In genomic region chr12:6362383-6362782, GRCh38 we compare ENCODE assay signal across 12 cellular contexts. TPM values are rescaled to one million over a fixed set of nuclear protein-coding genes. Genes with fewer than 3 reads are reported as not detected.
A peak's percentile ranks its signal among the peaks of the same experiment; 100 is the strongest.
DNase-seq lines count a peak whose midpoint lies in the region; ATAC-seq, FAIRE-seq and TF ChIP-seq lines count a peak whose summit lies in the region.
"Had no signal": no experiment of that assay in that cellular context is flagged by ENCODE, and none has a peak within 500 bp of the region (broad histone marks: within the 10 kb centered on the region; RNA-seq: fewer than 3 reads in every experiment).

No MANE protein-coding gene starts in this region.

- H3K27me3 ChIP-seq in HepG2 (ENCODE audit: control insufficient read depth in 1 of 2, insufficient read depth in 2 of 2, low read length in 2 of 2), result no peaks in the 10 kb centered on the region
- H3K27me3 ChIP-seq in tibial nerve, result no peaks in the 10 kb centered on the region
- H3K27me3 ChIP-seq: brain microvascular endothelial cell had no signal

- H3K27ac ChIP-seq in HepG2 (ENCODE audit: extremely low read length, insufficient read depth, low read length), result no peak overlapping the region
- H3K27ac ChIP-seq in tibial nerve, result peak overlapping the region in 3 of 4 donors; percentile 90 to 95 (median 91)
- H3K27ac ChIP-seq: brain microvascular endothelial cell had no signal

- no peaks in the 10 kb centered on the region for H3K36me3 Mint-ChIP-seq in activated T-cell treated with anti-CD3 and anti-CD28 coated beads, Interleukin-2, amount 50 U/mL, for 4 hours (ENCODE audit: insufficient read depth)
- no peaks in the 10 kb centered on the region for H3K36me3 Mint-ChIP-seq in T-helper 17 cell (ENCODE audit: low read depth)
- H3K36me3 Mint-ChIP-seq: stimulated activated naive B cell treated with anti-CD40 and anti-IgM and Interleukin-4, amounts not matched to agents 10 μg/mL and 1 μg/mL and 100 μg/mL, for 72 hours had no signal

- POLR2A ChIA-PET in HepG2 (lab: Yijun Ruan, JAX), result interaction anchor here (1.1 to 3.8 kb wide), 8 partner anchors 10 to 68 kb away, joined by 3 to 220 read pairs (median 20); partner anchors contain the start of genes LTBR, SCNN1A and TNFRSF1A

- TF ChIP-seq CTCF in HepG2 (CRISPR knock-in tag; IDR thresholded peaks at IDR 0.05), result no peak
- no peak for TF ChIP-seq CTCF in tibial nerve (IDR thresholded peaks at IDR 0.05)

- peak overlapping the region; percentile 52 for H3K4me3 Mint-ChIP-seq in activated T-cell treated with anti-CD3 and anti-CD28 coated beads, Interleukin-2, amount 50 U/mL, for 4 hours
- peak overlapping the region; percentile 78 for H3K4me3 Mint-ChIP-seq in T-helper 17 cell
- H3K4me3 Mint-ChIP-seq: nephron progenitor cell; stimulated activated naive B cell treated with anti-CD40 and anti-IgM and Interleukin-4, amounts not matched to agents 10 μg/mL and 1 μg/mL and 100 μg/mL, for 72 hours had no signal

- H3K27ac Mint-ChIP-seq in T-helper 17 cell, result no peak overlapping the region
- H3K27ac Mint-ChIP-seq: nephron progenitor cell; stimulated activated naive B cell treated with anti-CD40 and anti-IgM and Interleukin-4, amounts not matched to agents 10 μg/mL and 1 μg/mL and 100 μg/mL, for 72 hours had no signal

- 0 out of 2 replicates have a peak overlapping the region, but pooled peaks have one; percentile 2 for H3K9ac ChIP-seq in HepG2 (ENCODE audit: insufficient read depth, low read depth, low read length)

- H3K36me3 ChIP-seq in HepG2 (replicated peaks in 1 of 2; ENCODE audit: control insufficient read depth in 1 of 2, insufficient read depth in 2 of 2, low read length in 2 of 2) (no peaks in the 10 kb centered on the region), tibial nerve (no peaks in the 10 kb centered on the region)
- H3K36me3 ChIP-seq: brain microvascular endothelial cell had no signal

- no peak overlapping the region for H3K4me2 ChIP-seq in HepG2 (ENCODE audit: low read depth, low read length)

- no peak for ATAC-seq in activated T-cell treated with anti-CD3 and anti-CD28 coated beads, Interleukin-2, amount 50 U/mL, for 4 hours
- ATAC-seq in T-helper 17 cell (no peak), HepG2 (no peak), HG03469 (IDR thresholded peaks at IDR 0.05; ENCODE audit: unreplicated experiment) (no peak)

- DNase-seq in activated T-cell treated with anti-CD3 and anti-CD28 coated beads, Interleukin-2, amount 50 U/mL, for 4 hours, result no peak
- no peak for DNase-seq in activated T-cell treated with anti-CD3 and anti-CD28 coated beads, Interleukin-2, amount 50 U/mL, for 1 hour
- DNase-seq in T-helper 17 cell (no peak), HepG2 (ENCODE audit: low spot score) (no peak), tibial nerve (ENCODE audit: low spot score in 2 of 2) (no peak), HT-29 (ENCODE audit: low spot score) (no peak)
- no peak for DNase-seq in activated CD4-positive, CD25-positive, alpha-beta regulatory T cell treated with anti-CD3 and anti-CD28 coated beads, Interleukin-2, amount 50 U/mL, for 72 hours
- DNase-seq: brain microvascular endothelial cell; NCI-H2029; nephron progenitor cell; stimulated activated naive B cell treated with anti-CD40 and anti-IgM and Interleukin-4, amounts not matched to agents 10 μg/mL and 1 μg/mL and 100 μg/mL, for 72 hours had no signal

- WGBS in HepG2 (ENCODE audit: low lambda C conversion rate), result 96% methylated on average over 3 of the region's 3 CpGs
- 68 to 70% methylated on average over 3 of the region's 3 CpGs for WGBS in tibial nerve, 2 donors

- in situ Hi-C loops in HepG2 (cut with HindIII; ENCODE audit: extremely low pct_ligation_motif_present, low pct_unique_long_range_greater_than_20kb), result no loop called here

- TF ChIP-seq EP300 in HepG2 (IDR thresholded peaks at IDR 0.05; ENCODE audit: low read depth in 2 of 2, low read length in 2 of 2) (no peak), HepG2 (CRISPR knock-in tag; IDR thresholded peaks at IDR 0.05; ENCODE audit: borderline replicate concordance) (no peak), tibial nerve (IDR thresholded peaks at IDR 0.05) (no peak)

- peaks cover 29% of the 10 kb centered on the region for H3K4me1 Mint-ChIP-seq in activated T-cell treated with anti-CD3 and anti-CD28 coated beads, Interleukin-2, amount 50 U/mL, for 4 hours (ENCODE audit: low read depth)
- peaks cover 19% of the 10 kb centered on the region for H3K4me1 Mint-ChIP-seq in T-helper 17 cell

- H3K4me3 ChIP-seq in HepG2 (replicated peaks in 1 of 3; ENCODE audit: insufficient read depth in 1 of 3, low read depth in 2 of 3, low read length in 3 of 3) (no peak overlapping the region), tibial nerve (no peak overlapping the region)

- no peaks in the 10 kb centered on the region for H3K79me2 ChIP-seq in HepG2 (ENCODE audit: insufficient read depth, low read length)

- H3K9me3 ChIP-seq in T-helper 17 cell (ENCODE audit: control insufficient read depth, low read length, poor library complexity, severe bottlenecking) (no peaks in the 10 kb centered on the region), HepG2 (ENCODE audit: low read length) (no peaks in the 10 kb centered on the region), tibial nerve (no peaks in the 10 kb centered on the region)

- H3K4me1 ChIP-seq in HepG2 (ENCODE audit: insufficient read depth, low read length) (peaks cover 47% of the 10 kb centered on the region), tibial nerve (peaks cover 0 to 35% (median 8%) of the 10 kb centered on the region in 4 donors)

- no peaks in the 10 kb centered on the region for H3K9me3 Mint-ChIP-seq in activated T-cell treated with anti-CD3 and anti-CD28 coated beads, Interleukin-2, amount 50 U/mL, for 4 hours
- H3K9me3 Mint-ChIP-seq: nephron progenitor cell; stimulated activated naive B cell treated with anti-CD40 and anti-IgM and Interleukin-4, amounts not matched to agents 10 μg/mL and 1 μg/mL and 100 μg/mL, for 72 hours had no signal

- H3K27me3 Mint-ChIP-seq in activated T-cell treated with anti-CD3 and anti-CD28 coated beads, Interleukin-2, amount 50 U/mL, for 4 hours (ENCODE audit: low read depth), result no peaks in the 10 kb centered on the region
- no peaks in the 10 kb centered on the region for H3K27me3 Mint-ChIP-seq in T-helper 17 cell

- no peaks in the 10 kb centered on the region for H4K20me1 ChIP-seq in HepG2 (ENCODE audit: insufficient read depth, low read length)

- intact Hi-C loops in HepG2 (cut with micrococcal nuclease; ENCODE audit: unreplicated experiment), result no loop called here

- no TSS peak for BruUV-seq in HepG2 (replicated peaks; lab: Mats Ljungman, UMichigan)

- no peak for TF ChIP-seq RAD21 in HepG2 (CRISPR knock-in tag; IDR thresholded peaks at IDR 0.05)

- TF ChIP-seq POLR2A in HepG2 (IDR thresholded peaks at IDR 0.05; ENCODE audit: insufficient read depth in 1 of 2, low read depth in 2 of 2, low read length in 2 of 2), result no peak
- TF ChIP-seq POLR2A in tibial nerve (IDR thresholded peaks at IDR 0.05), result no peak

- no peak overlapping the region for H2AFZ ChIP-seq in HepG2 (ENCODE audit: low read length)

- CTCF ChIA-PET in HepG2 (lab: Yijun Ruan, JAX; ENCODE audit: low intra/inter-chr PET ratio, low total read pairs), result no interaction called here

- FAIRE-seq in HepG2 (lab: Jason Lieb, UNC), result no peak

RNA-seq across cellular contexts. Expression of gene SCNN1A, which starts 13.0 kb away (rescaled TPM):
- total RNA-seq in activated T-cell treated with anti-CD3 and anti-CD28 coated beads, Interleukin-2, amount 50 U/mL, for 4 hours, result under 1 TPM; 0.05 to 0.84 (median 0.15) TPM
- total RNA-seq in T-helper 17 cell, result 1 to 10 TPM; 2.1 to 2.8 TPM
- 0.63 and 1.5 TPM in 2 replicates for total RNA-seq in HepG2 (2016; rRNA removed; fragmentation: Illumina TruSeq; extraction: Trizol)
- total RNA-seq in HepG2 (2016; cell fraction: cytosol; rRNA removed; fragmentation: Illumina TruSeq; extraction: Trizol; ENCODE audit: low read depth), result 0.71 and 1.2 TPM in 2 replicates
- 0.71 and 1.6 TPM in 2 replicates for total RNA-seq in HepG2 (2016; cell fraction: insoluble cytoplasmic fraction; rRNA removed; fragmentation: Illumina TruSeq; extraction: Trizol)
- 0.72 and 0.87 TPM in 2 replicates for total RNA-seq in HepG2 (2016; cell fraction: membrane; rRNA removed; fragmentation: Illumina TruSeq; extraction: Trizol)
- 1.8 and 5.0 TPM in 2 replicates for total RNA-seq in HepG2 (2016; cell fraction: nucleus; rRNA removed; fragmentation: Illumina TruSeq; extraction: Trizol)
- 14.6 and 32.8 TPM in 2 replicates for polyA plus RNA-seq in HepG2 (2011; rRNA removed)
- 6.1 and 12.5 TPM in 2 replicates for polyA plus RNA-seq in HepG2 (2011; cell fraction: cytosol; rRNA removed)
- polyA plus RNA-seq in HepG2 (2011; cell fraction: nucleus; rRNA removed), result 24.9 and 39.4 TPM in 2 replicates
- polyA plus RNA-seq in HepG2 (2012), result 17.5 and 19.3 TPM in 2 replicates
- polyA plus RNA-seq in HepG2 (2016; cell fraction: cytosol; fragmentation: Illumina TruSeq; extraction: Trizol; ENCODE audit: low read depth), result 0.22 and 0.41 TPM in 2 replicates
- polyA plus RNA-seq in HepG2 (2016; cell fraction: insoluble cytoplasmic fraction; fragmentation: Illumina TruSeq; extraction: Trizol; ENCODE audit: low read depth), result 1.0 and 1.6 TPM in 2 replicates
- 0.66 and 1.1 TPM in 2 replicates for polyA plus RNA-seq in HepG2 (2016; cell fraction: membrane; fragmentation: Illumina TruSeq; extraction: Trizol; ENCODE audit: low read depth)
- polyA plus RNA-seq in HepG2 (2016; cell fraction: nucleus; fragmentation: Illumina TruSeq; extraction: Trizol; ENCODE audit: insufficient read depth, low read depth), result 4.0 and 5.1 TPM in 2 replicates
- 9.5 and 30.0 TPM in 2 replicates for polyA minus RNA-seq in HepG2 (2011; rRNA and poly(A)+ RNA removed; ENCODE audit: low replicate concordance)
- 5.9 and 14.3 TPM in 2 replicates for polyA minus RNA-seq in HepG2 (2011; cell fraction: cytosol; rRNA and poly(A)+ RNA removed)
- 10.9 and 24.2 TPM in 2 replicates for polyA minus RNA-seq in HepG2 (2011; cell fraction: nucleus; rRNA and poly(A)+ RNA removed)
- 10 to 100 TPM; 15.9 to 46.5 (median 18.8) TPM for total RNA-seq in tibial nerve
- 161 and 221 TPM in 2 replicates for total RNA-seq in HT-29 (2014; rRNA removed; shearing (Covaris generic))

RNA-seq across cellular contexts. Expression of gene TNFRSF1A, which starts 20.5 kb away (rescaled TPM):
- 10 to 100 TPM; 28.0 to 34.5 (median 33.0) TPM for total RNA-seq in activated T-cell treated with anti-CD3 and anti-CD28 coated beads, Interleukin-2, amount 50 U/mL, for 4 hours
- 10 to 100 TPM; 22.4 to 23.0 TPM for total RNA-seq in T-helper 17 cell
- total RNA-seq in HepG2 (2016; rRNA removed; fragmentation: Illumina TruSeq; extraction: Trizol), result 21.9 and 41.5 TPM in 2 replicates
- total RNA-seq in HepG2 (2016; cell fraction: cytosol; rRNA removed; fragmentation: Illumina TruSeq; extraction: Trizol; ENCODE audit: low read depth), result 16.3 and 18.0 TPM in 2 replicates
- total RNA-seq in HepG2 (2016; cell fraction: insoluble cytoplasmic fraction; rRNA removed; fragmentation: Illumina TruSeq; extraction: Trizol), result 28.8 and 36.5 TPM in 2 replicates
- total RNA-seq in HepG2 (2016; cell fraction: membrane; rRNA removed; fragmentation: Illumina TruSeq; extraction: Trizol), result 19.8 and 22.3 TPM in 2 replicates
- 36.8 and 40.7 TPM in 2 replicates for total RNA-seq in HepG2 (2016; cell fraction: nucleus; rRNA removed; fragmentation: Illumina TruSeq; extraction: Trizol)
- 41.4 and 61.2 TPM in 2 replicates for polyA plus RNA-seq in HepG2 (2011; rRNA removed)
- 53.0 and 53.4 TPM in 2 replicates for polyA plus RNA-seq in HepG2 (2011; cell fraction: cytosol; rRNA removed)
- 67.2 and 67.4 TPM in 2 replicates for polyA plus RNA-seq in HepG2 (2011; cell fraction: nucleus; rRNA removed)
- polyA plus RNA-seq in HepG2 (2012), result 40.9 and 56.2 TPM in 2 replicates
- polyA plus RNA-seq in HepG2 (2016; cell fraction: cytosol; fragmentation: Illumina TruSeq; extraction: Trizol; ENCODE audit: low read depth), result 5.2 and 6.8 TPM in 2 replicates
- polyA plus RNA-seq in HepG2 (2016; cell fraction: insoluble cytoplasmic fraction; fragmentation: Illumina TruSeq; extraction: Trizol; ENCODE audit: low read depth), result 31.8 and 38.4 TPM in 2 replicates
- polyA plus RNA-seq in HepG2 (2016; cell fraction: membrane; fragmentation: Illumina TruSeq; extraction: Trizol; ENCODE audit: low read depth), result 14.3 and 15.5 TPM in 2 replicates
- 75.7 and 99.5 TPM in 2 replicates for polyA plus RNA-seq in HepG2 (2016; cell fraction: nucleus; fragmentation: Illumina TruSeq; extraction: Trizol; ENCODE audit: insufficient read depth, low read depth)
- polyA minus RNA-seq in HepG2 (2011; rRNA and poly(A)+ RNA removed; ENCODE audit: low replicate concordance), result 88.8 and 131 TPM in 2 replicates
- polyA minus RNA-seq in HepG2 (2011; cell fraction: cytosol; rRNA and poly(A)+ RNA removed), result 52.9 and 68.3 TPM in 2 replicates
- 54.3 and 80.4 TPM in 2 replicates for polyA minus RNA-seq in HepG2 (2011; cell fraction: nucleus; rRNA and poly(A)+ RNA removed)
- 100 to 1,000 TPM; 196 to 437 (median 306) TPM for total RNA-seq in tibial nerve
- 91.9 and 94.5 TPM in 2 replicates for total RNA-seq in HT-29 (2014; rRNA removed; shearing (Covaris generic))

RNA-seq across cellular contexts. Expression of gene LTBR, which starts 21.6 kb away (rescaled TPM):
- 1 to 10 TPM; 1.0 to 2.8 (median 1.3) TPM for total RNA-seq in activated T-cell treated with anti-CD3 and anti-CD28 coated beads, Interleukin-2, amount 50 U/mL, for 4 hours
- total RNA-seq in T-helper 17 cell, result 1 to 10 TPM in 1 of 2 donors, under 1 TPM in 1; 0.47 to 1.4 TPM
- 12.1 and 34.8 TPM in 2 replicates for total RNA-seq in HepG2 (2016; rRNA removed; fragmentation: Illumina TruSeq; extraction: Trizol)
- 24.4 and 24.5 TPM in 2 replicates for total RNA-seq in HepG2 (2016; cell fraction: cytosol; rRNA removed; fragmentation: Illumina TruSeq; extraction: Trizol; ENCODE audit: low read depth)
- total RNA-seq in HepG2 (2016; cell fraction: insoluble cytoplasmic fraction; rRNA removed; fragmentation: Illumina TruSeq; extraction: Trizol), result 11.6 and 40.0 TPM in 2 replicates
- 34.7 and 35.3 TPM in 2 replicates for total RNA-seq in HepG2 (2016; cell fraction: membrane; rRNA removed; fragmentation: Illumina TruSeq; extraction: Trizol)
- 39.7 and 43.6 TPM in 2 replicates for total RNA-seq in HepG2 (2016; cell fraction: nucleus; rRNA removed; fragmentation: Illumina TruSeq; extraction: Trizol)
- polyA plus RNA-seq in HepG2 (2011; rRNA removed), result 31.4 and 39.0 TPM in 2 replicates
- 23.7 and 29.3 TPM in 2 replicates for polyA plus RNA-seq in HepG2 (2011; cell fraction: cytosol; rRNA removed)
- polyA plus RNA-seq in HepG2 (2011; cell fraction: nucleus; rRNA removed), result 82.9 and 92.1 TPM in 2 replicates
- 25.8 and 37.8 TPM in 2 replicates for polyA plus RNA-seq in HepG2 (2012)
- 19.3 and 21.0 TPM in 2 replicates for polyA plus RNA-seq in HepG2 (2016; cell fraction: cytosol; fragmentation: Illumina TruSeq; extraction: Trizol; ENCODE audit: low read depth)
- polyA plus RNA-seq in HepG2 (2016; cell fraction: insoluble cytoplasmic fraction; fragmentation: Illumina TruSeq; extraction: Trizol; ENCODE audit: low read depth), result 16.0 and 16.4 TPM in 2 replicates
- 27.4 and 28.3 TPM in 2 replicates for polyA plus RNA-seq in HepG2 (2016; cell fraction: membrane; fragmentation: Illumina TruSeq; extraction: Trizol; ENCODE audit: low read depth)
- 117 and 123 TPM in 2 replicates for polyA plus RNA-seq in HepG2 (2016; cell fraction: nucleus; fragmentation: Illumina TruSeq; extraction: Trizol; ENCODE audit: insufficient read depth, low read depth)
- 16.2 and 29.7 TPM in 2 replicates for polyA minus RNA-seq in HepG2 (2011; rRNA and poly(A)+ RNA removed; ENCODE audit: low replicate concordance)
- polyA minus RNA-seq in HepG2 (2011; cell fraction: cytosol; rRNA and poly(A)+ RNA removed), result 11.5 and 14.0 TPM in 2 replicates
- 22.4 and 34.2 TPM in 2 replicates for polyA minus RNA-seq in HepG2 (2011; cell fraction: nucleus; rRNA and poly(A)+ RNA removed)
- 100 to 1,000 TPM; 119 to 234 (median 151) TPM for total RNA-seq in tibial nerve
- 176 and 234 TPM in 2 replicates for total RNA-seq in HT-29 (2014; rRNA removed; shearing (Covaris generic))

RNA-seq across cellular contexts. Expression of gene PLEKHG6, which starts 51.9 kb away (rescaled TPM):
- not detected for total RNA-seq in activated T-cell treated with anti-CD3 and anti-CD28 coated beads, Interleukin-2, amount 50 U/mL, for 4 hours
- total RNA-seq in T-helper 17 cell (not detected), HepG2 (2016; rRNA removed; fragmentation: Illumina TruSeq; extraction: Trizol) (13.1 and 18.9 TPM in 2 replicates), tibial nerve (10 to 100 TPM in 1 of 4 donors, 1 to 10 TPM in 2, not detected in 1; 2.9 to 15.3 (median 7.6) TPM)
- total RNA-seq in HepG2 (2016; cell fraction: cytosol; rRNA removed; fragmentation: Illumina TruSeq; extraction: Trizol; ENCODE audit: low read depth), result 11.1 and 14.7 TPM in 2 replicates
- 15.0 and 16.9 TPM in 2 replicates for total RNA-seq in HepG2 (2016; cell fraction: insoluble cytoplasmic fraction; rRNA removed; fragmentation: Illumina TruSeq; extraction: Trizol)
- total RNA-seq in HepG2 (2016; cell fraction: membrane; rRNA removed; fragmentation: Illumina TruSeq; extraction: Trizol), result 23.7 TPM in 2 replicates
- 15.6 and 19.7 TPM in 2 replicates for total RNA-seq in HepG2 (2016; cell fraction: nucleus; rRNA removed; fragmentation: Illumina TruSeq; extraction: Trizol)
- polyA plus RNA-seq in HepG2 (2011; rRNA removed), result 17.0 and 26.8 TPM in 2 replicates
- 12.8 and 29.8 TPM in 2 replicates for polyA plus RNA-seq in HepG2 (2011; cell fraction: cytosol; rRNA removed)
- polyA plus RNA-seq in HepG2 (2011; cell fraction: nucleus; rRNA removed), result 20.1 and 50.9 TPM in 2 replicates
- polyA plus RNA-seq in HepG2 (2012), result 16.4 and 22.2 TPM in 2 replicates
- 16.0 and 16.1 TPM in 2 replicates for polyA plus RNA-seq in HepG2 (2016; cell fraction: cytosol; fragmentation: Illumina TruSeq; extraction: Trizol; ENCODE audit: low read depth)
- 15.2 and 21.6 TPM in 2 replicates for polyA plus RNA-seq in HepG2 (2016; cell fraction: insoluble cytoplasmic fraction; fragmentation: Illumina TruSeq; extraction: Trizol; ENCODE audit: low read depth)
- polyA plus RNA-seq in HepG2 (2016; cell fraction: membrane; fragmentation: Illumina TruSeq; extraction: Trizol; ENCODE audit: low read depth), result 20.3 and 26.3 TPM in 2 replicates
- 28.0 and 30.9 TPM in 2 replicates for polyA plus RNA-seq in HepG2 (2016; cell fraction: nucleus; fragmentation: Illumina TruSeq; extraction: Trizol; ENCODE audit: insufficient read depth, low read depth)
- polyA minus RNA-seq in HepG2 (2011; rRNA and poly(A)+ RNA removed; ENCODE audit: low replicate concordance), result 0.70 and 23.3 TPM in 2 replicates
- 8.8 and 12.8 TPM in 2 replicates for polyA minus RNA-seq in HepG2 (2011; cell fraction: cytosol; rRNA and poly(A)+ RNA removed)
- polyA minus RNA-seq in HepG2 (2011; cell fraction: nucleus; rRNA and poly(A)+ RNA removed), result 13.3 and 16.5 TPM in 2 replicates
- total RNA-seq in HT-29 (2014; rRNA removed; shearing (Covaris generic)), result 90.1 and 94.8 TPM in 2 replicates
